In the genomic region with DNA sequence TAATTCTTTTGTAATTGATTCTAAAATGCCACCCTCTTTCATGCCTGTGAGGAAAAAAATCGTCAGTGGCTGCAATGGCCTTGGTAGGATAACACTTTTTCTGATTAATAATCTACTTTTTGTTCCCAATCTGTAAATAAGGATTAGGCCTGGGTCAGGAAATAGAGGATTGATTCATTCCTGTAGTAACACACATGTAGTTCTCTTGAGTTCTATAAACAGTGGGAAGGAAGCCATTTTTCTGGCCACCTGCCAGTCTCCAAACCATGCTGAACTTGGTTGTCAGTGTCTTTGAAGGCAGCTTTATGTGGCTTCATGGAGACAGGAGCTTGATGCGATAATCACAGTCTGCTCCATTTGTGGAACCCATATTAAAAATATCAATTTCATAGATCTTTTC, we compare ENCODE assay signal across 24 cellular contexts.
"Had no signal": no experiment of that assay in that cellular context is flagged by ENCODE, and none has a peak within 500 bp of the region (broad histone marks: within the 10 kb centered on the region; RNA-seq: fewer than 3 reads in every experiment).

No MANE protein-coding gene starts in this region.

- ATAC-seq: effector memory CD8-positive, alpha-beta T cell; gastroesophageal sphincter; left lung; lower lobe of right lung; natural killer cell treated with Interleukin-12 subunit alpha and Interleukin-12 subunit beta and Interleukin-15 and Interleukin-18, amount 100 ng/mL, for 72 hours; stimulated activated naive B cell treated with anti-CD40 and anti-IgM and Interleukin-4, amounts not matched to agents 10 μg/mL and 1 μg/mL and 100 μg/mL, for 72 hours had no signal

- DNase-seq: effector memory CD8-positive, alpha-beta T cell; esophagus squamous epithelium; foreskin fibroblast; glutamatergic neuron; islet precursor cell; left lung; lower lobe of right lung; mesenchymal stem cell; midbrain; nucleus accumbens; ovary; sigmoid colon; stimulated activated CD4-positive, alpha-beta T cell treated with anti-CD3 and anti-CD28 coated beads, Interleukin-2, amount 100 ng/mL, for 24 hours; stimulated activated CD4-positive, alpha-beta T cell treated with anti-CD3 and anti-CD28 coated beads, Interleukin-4, amount 100 ng/mL, for 4 hours; stimulated activated naive B cell treated with anti-CD40 and anti-IgM and Interleukin-4, amounts not matched to agents 10 μg/mL and 1 μg/mL and 100 μg/mL, for 72 hours; stomach; transverse colon had no signal

- H3K27ac ChIP-seq: epithelial cell of prostate, esophagus squamous epithelium, gastroesophageal sphincter, left lung, lower lobe of right lung, neural progenitor cell, ovary, right atrium auricular region, sigmoid colon, skin epidermis, stomach, thoracic aorta, transverse colon had no signal

- H3K4me1 ChIP-seq: esophagus squamous epithelium, gastroesophageal sphincter, left lung, lower lobe of right lung, neural progenitor cell, right atrium auricular region, sigmoid colon, stomach, transverse colon had no signal

- H3K36me3 ChIP-seq: esophagus squamous epithelium, gastroesophageal sphincter, left lung, lower lobe of right lung, neural progenitor cell, ovary, right atrium auricular region, sigmoid colon, stomach, thoracic aorta, transverse colon had no signal

- H3K9me3 ChIP-seq: esophagus squamous epithelium, gastroesophageal sphincter, left lung, lower lobe of right lung, right atrium auricular region, sigmoid colon, stomach, thoracic aorta, transverse colon had no signal

- H3K4me3 ChIP-seq: esophagus squamous epithelium, gastroesophageal sphincter, left lung, lower lobe of right lung, neural progenitor cell, ovary, right atrium auricular region, sigmoid colon, skin epidermis, stomach, thoracic aorta, transverse colon had no signal

- H3K27me3 ChIP-seq: neural progenitor cell, ovary, right atrium auricular region, sigmoid colon, stomach, transverse colon had no signal
